ENCODE assay signal across 1 cellular context in the genomic region with DNA sequence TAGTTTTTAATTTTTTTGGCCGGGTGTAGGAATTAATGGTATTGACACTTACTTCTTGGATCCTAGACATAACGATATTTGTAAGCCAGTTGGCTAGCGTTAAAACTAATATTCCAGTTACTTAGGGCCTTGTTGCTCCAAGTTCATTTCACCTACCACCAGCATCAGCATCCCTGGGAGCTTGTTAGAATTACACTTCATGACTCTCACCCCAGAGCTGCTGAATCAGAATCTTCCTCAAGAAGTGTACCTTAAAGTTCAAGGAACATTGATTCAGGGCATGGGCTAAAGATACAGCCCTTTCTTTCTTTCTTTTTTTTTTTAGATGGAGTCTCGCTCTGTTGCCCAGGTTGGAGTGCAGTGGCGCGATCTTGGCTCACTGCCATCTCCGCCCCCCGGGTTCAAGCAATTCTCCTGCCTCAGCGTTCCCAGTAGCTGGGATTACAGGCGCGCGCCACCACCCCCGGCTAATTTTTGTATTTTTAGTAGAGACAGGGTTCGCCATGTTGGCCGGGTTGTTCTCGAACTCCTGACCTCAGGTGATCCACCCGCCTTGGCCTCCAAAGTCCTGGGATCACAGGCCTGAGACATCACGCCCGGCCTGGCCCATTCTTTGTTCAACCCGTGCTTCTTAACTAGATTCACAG.
TF ChIP-seq lines count a peak whose summit lies in the region.

No MANE protein-coding gene starts in this region.

TF ChIP-seq in HepG2, 621 proteins besides CTCF, POLR2A, EP300 and RAD21 (continued from another document):
- TF ChIP-seq PRMT3 (CRISPR knock-in tag; IDR thresholded peaks at IDR 0.05; ENCODE audit: borderline replicate concordance, low read depth) (no peak), TSC22D2 (CRISPR knock-in tag; IDR thresholded peaks at IDR 0.05; ENCODE audit: borderline replicate concordance) (no peak), SMC3 (IDR thresholded peaks at IDR 0.05; ENCODE audit: low read length) (no peak), ZFX (CRISPR knock-in tag; IDR thresholded peaks at IDR 0.05; ENCODE audit: low read depth) (no peak), ETV5 (CRISPR knock-in tag; IDR thresholded peaks at IDR 0.05; ENCODE audit: borderline replicate concordance) (no peak), NR2F2 (IDR thresholded peaks at IDR 0.05; ENCODE audit: borderline replicate concordance, low read depth) (no peak), AKAP8 (CRISPR knock-in tag; IDR thresholded peaks at IDR 0.05) (no peak), ZNF790 (CRISPR knock-in tag; IDR thresholded peaks at IDR 0.05; ENCODE audit: borderline replicate concordance) (no peak), TBP (CRISPR knock-in tag; IDR thresholded peaks at IDR 0.05) (no peak), AHR (CRISPR knock-in tag; IDR thresholded peaks at IDR 0.05) (no peak), SNAPC5 (CRISPR knock-in tag; IDR thresholded peaks at IDR 0.05; ENCODE audit: borderline replicate concordance) (0 out of 2 replicates have a peak, but pooled peaks have one; percentile 66), MAFG (CRISPR knock-in tag; IDR thresholded peaks at IDR 0.05) (no peak), CHD4 (IDR thresholded peaks at IDR 0.05; ENCODE audit: borderline replicate concordance, low read length) (no peak), ZNF749 (CRISPR knock-in tag; IDR thresholded peaks at IDR 0.05; ENCODE audit: borderline replicate concordance) (no peak), NFE2 (CRISPR knock-in tag; IDR thresholded peaks at IDR 0.05) (no peak), CENPX (CRISPR knock-in tag; IDR thresholded peaks at IDR 0.05) (no peak), SSRP1 (CRISPR knock-in tag; IDR thresholded peaks at IDR 0.05) (no peak)
